Comparison of ENCODE assay signal across 8 cellular contexts in the genomic region with DNA sequence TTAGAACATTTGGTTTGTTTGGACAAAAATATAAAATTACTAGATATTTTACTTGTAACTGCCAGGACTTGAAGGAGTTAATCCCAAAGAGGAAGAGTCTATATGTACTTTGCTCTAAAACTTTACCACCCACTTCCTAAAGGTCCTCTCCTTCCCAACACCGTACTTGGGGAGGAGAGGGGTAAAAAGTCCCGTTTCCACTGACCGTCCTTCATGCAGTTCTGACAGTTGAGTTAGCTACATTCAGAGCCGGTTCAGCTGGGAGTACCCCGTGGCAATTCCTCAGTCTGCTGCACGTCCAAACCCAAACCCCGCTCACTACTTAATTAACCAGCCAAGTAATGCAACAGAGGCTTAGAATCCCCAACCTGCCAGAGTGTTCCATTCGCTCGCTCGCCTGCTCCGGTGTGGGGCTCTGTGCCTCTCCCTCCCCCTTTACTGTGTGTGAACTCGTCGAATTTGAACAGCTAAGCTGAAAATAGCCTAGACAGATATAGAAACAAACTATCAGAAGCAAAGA.
DNase-seq lines count a peak whose midpoint lies in the region; ATAC-seq, FAIRE-seq and TF ChIP-seq lines count a peak whose summit lies in the region.

No MANE protein-coding gene starts in this region.

- FAIRE-seq in bronchial epithelial cell (lab: Jason Lieb, UNC), result peak; percentile 84

- H3K79me1 ChIP-seq in H9 (ENCODE audit: insufficient read depth, low read depth, low read length, poor library complexity, severe bottlenecking), result no peaks in the 10 kb centered on the region

- H4K91ac ChIP-seq in H9 (ENCODE audit: insufficient read length, low read depth, low read length), result no peak overlapping the region

- ATAC-seq in GM21447 (IDR thresholded peaks at IDR 0.05; ENCODE audit: unreplicated experiment), result no peak

- H3K23ac ChIP-seq in H9 (ENCODE audit: insufficient read length, low read depth, low read length), result no peak overlapping the region

- peaks cover 60 to 62% of the 10 kb centered on the region in 2 experiments for H3K4me1 Mint-ChIP-seq in H9
- peaks cover 56% of the 10 kb centered on the region for H3K4me1 Mint-ChIP-seq in T-helper 2 cell treated with Interferon-gamma antibody and Interleukin-4, amounts not matched to agents 5 μg/mL and 100 μg/mL, for 36 hours (ENCODE audit: low read depth)

- peaks cover 6% of the 10 kb centered on the region; the same call in 1 of the 2 replicates for H3K4me1 ChIP-seq in H9 (ENCODE audit: insufficient read depth, low read length)

- H3K4me3 ChIP-seq in bronchial epithelial cell (ENCODE audit: low read depth, low read length), result peak overlapping the region; percentile 66
- peak overlapping the region; percentile 49 for H3K4me3 ChIP-seq in kidney epithelial cell (ENCODE audit: low read depth, low read length)

- no peak overlapping the region for H4K8ac ChIP-seq in H9 (replicated peaks; ENCODE audit: insufficient read length, low read depth, low read length)

- peak overlapping the region; percentile 78 for H3K4me2 ChIP-seq in H9 (ENCODE audit: insufficient read depth, insufficient read length, low read length)

- no peak overlapping the region for H3T11ph ChIP-seq in H9 (ENCODE audit: low read length)

- H3K27ac ChIP-seq in H9 (ENCODE audit: insufficient read length, low read depth, low read length), result no peak overlapping the region

- H4K20me1 ChIP-seq in H9 (ENCODE audit: control insufficient read depth, insufficient read depth, insufficient read length), result no peaks in the 10 kb centered on the region

- no peaks in the 10 kb centered on the region; the same call in 1 of the 2 replicates for H3K79me2 ChIP-seq in H9 (ENCODE audit: insufficient read depth, low read length)

- H3K14ac ChIP-seq in H9 (ENCODE audit: insufficient read depth, low read length), result no peak overlapping the region

- no peak overlapping the region for H2AFZ ChIP-seq in H9 (ENCODE audit: low read length)

- no peak overlapping the region for H2BK20ac ChIP-seq in H9 (ENCODE audit: low read depth, low read length, poor library complexity, severe bottlenecking)

- H4K5ac ChIP-seq in H9 (ENCODE audit: insufficient read length, low read depth, low read length), result no peak overlapping the region

- DNase-seq in AG08395 (ENCODE audit: low spot score) (peak; percentile 5), H9 (no peak), bronchial epithelial cell (ENCODE audit: low read depth) (peak; percentile 64), kidney epithelial cell (ENCODE audit: low read depth) (no peak), SW 1271 (lab: John Stamatoyannopoulos, UW) (no peak)
- peak; percentile 45 for DNase-seq in T-helper 2 cell treated with Interferon-gamma antibody and Interleukin-4, amounts not matched to agents 5 μg/mL and 100 μg/mL, for 36 hours (ENCODE audit: low spot score)
- DNase-seq in stimulated activated CD4-positive, alpha-beta T cell treated with anti-CD3 and anti-CD28 coated beads, Interleukin-2, amount 100 ng/mL, for 24 hours, result peak; percentile 61 to 72

- H3K27me3 ChIP-seq in H9 (ENCODE audit: insufficient read depth, low read length) (no peaks in the 10 kb centered on the region), bronchial epithelial cell (ENCODE audit: control insufficient read depth, insufficient read depth, low read length) (no peaks in the 10 kb centered on the region), kidney epithelial cell (ENCODE audit: control insufficient read depth, insufficient read depth, low read length) (no peaks in the 10 kb centered on the region)

- peaks cover 17% of the 10 kb centered on the region for H3K23me2 ChIP-seq in H9 (ENCODE audit: insufficient read length, low read depth, low read length, poor library complexity, severe bottlenecking)

- whole genome bisulfite sequencing in H9 (ENCODE audit: extremely low coverage, insufficient read length, low lambda C conversion rate), result no CpG with 5 or more reads among the region's 13 CpGs

- peaks cover 13% of the 10 kb centered on the region for H3K27me3 Mint-ChIP-seq in H9 (ENCODE audit: low read depth)
- no peaks in the 10 kb centered on the region for H3K27me3 Mint-ChIP-seq in T-helper 2 cell treated with Interferon-gamma antibody and Interleukin-4, amounts not matched to agents 5 μg/mL and 100 μg/mL, for 36 hours (ENCODE audit: low read depth)

- no peak overlapping the region for H2BK12ac ChIP-seq in H9 (ENCODE audit: insufficient read length, low read depth, low read length)

- H3K4me3 Mint-ChIP-seq in H9, result no peak overlapping the region
- no peak overlapping the region for H3K4me3 Mint-ChIP-seq in T-helper 2 cell treated with Interferon-gamma antibody and Interleukin-4, amounts not matched to agents 5 μg/mL and 100 μg/mL, for 36 hours

- no peak overlapping the region for H3K9ac ChIP-seq in H9 (ENCODE audit: extremely low read depth, insufficient read length, low read length)

- TF ChIP-seq CTCF in H9 (conservative IDR thresholded peaks at IDR 0.05) (no peak), bronchial epithelial cell (IDR thresholded peaks at IDR 0.05; ENCODE audit: insufficient read depth, low read length, severe bottlenecking) (no peak), kidney epithelial cell (IDR thresholded peaks at IDR 0.05; ENCODE audit: insufficient read depth, low read length, poor library complexity, severe bottlenecking) (no peak)

- H3K36me3 Mint-ChIP-seq in H9 (ENCODE audit: insufficient read depth in 1 of 3, low read depth in 3 of 3), result no peaks in the 10 kb centered on the region
- H3K36me3 Mint-ChIP-seq in T-helper 2 cell treated with Interferon-gamma antibody and Interleukin-4, amounts not matched to agents 5 μg/mL and 100 μg/mL, for 36 hours (ENCODE audit: low read depth), result peaks cover 4% of the 10 kb centered on the region

- no peaks in the 10 kb centered on the region for H3K9me3 ChIP-seq in H9 (ENCODE audit: control insufficient read depth, low read depth, low read length)

- no peak overlapping the region for H2AK5ac ChIP-seq in H9 (ENCODE audit: insufficient read length, low read length)

- no peaks in the 10 kb centered on the region for H3K36me3 ChIP-seq in bronchial epithelial cell (ENCODE audit: control insufficient read depth, insufficient read depth, low read length)
- H3K36me3 ChIP-seq in kidney epithelial cell (ENCODE audit: control insufficient read depth, insufficient read depth, low read length), result no peaks in the 10 kb centered on the region

- no peak overlapping the region for H2BK5ac ChIP-seq in H9 (ENCODE audit: insufficient read length, low read length)

- H3K4ac ChIP-seq in H9 (ENCODE audit: low read depth, low read length), result no peak overlapping the region

- no peak overlapping the region for H3K27ac Mint-ChIP-seq in H9
- no peak overlapping the region for H3K27ac Mint-ChIP-seq in T-helper 2 cell treated with Interferon-gamma antibody and Interleukin-4, amounts not matched to agents 5 μg/mL and 100 μg/mL, for 36 hours

- no peaks in the 10 kb centered on the region for H3K9me3 Mint-ChIP-seq in H9
- H3K9me3 Mint-ChIP-seq in T-helper 2 cell treated with Interferon-gamma antibody and Interleukin-4, amounts not matched to agents 5 μg/mL and 100 μg/mL, for 36 hours, result no peaks in the 10 kb centered on the region

- H2BK120ac ChIP-seq in H9 (ENCODE audit: low read depth, low read length, poor library complexity, severe bottlenecking), result no peak overlapping the region

- H3K56ac ChIP-seq in H9 (ENCODE audit: insufficient read length, low read depth, low read length), result no peak overlapping the region

- H2BK15ac ChIP-seq in H9 (ENCODE audit: low read depth, low read length), result no peak overlapping the region

- no peak overlapping the region for H3K18ac ChIP-seq in H9 (ENCODE audit: insufficient read length, low read depth, low read length)

Comparison
In these comparisons a context has a peak if more than half of its experiments do, and no peak if none do; other contexts are left out.
1. DNase-seq: peak in AG08395 (single experiment), T-helper 2 cell treated with Interferon-gamma antibody and Interleukin-4, amounts not matched to agents 5 μg/mL and 100 μg/mL, for 36 hours (single experiment), bronchial epithelial cell (single experiment) and stimulated activated CD4-positive, alpha-beta T cell treated with anti-CD3 and anti-CD28 coated beads, Interleukin-2, amount 100 ng/mL, for 24 hours (2 of 2); none in H9 (single experiment), kidney epithelial cell (single experiment) and SW 1271 (0 of 2).